In the genomic region with DNA sequence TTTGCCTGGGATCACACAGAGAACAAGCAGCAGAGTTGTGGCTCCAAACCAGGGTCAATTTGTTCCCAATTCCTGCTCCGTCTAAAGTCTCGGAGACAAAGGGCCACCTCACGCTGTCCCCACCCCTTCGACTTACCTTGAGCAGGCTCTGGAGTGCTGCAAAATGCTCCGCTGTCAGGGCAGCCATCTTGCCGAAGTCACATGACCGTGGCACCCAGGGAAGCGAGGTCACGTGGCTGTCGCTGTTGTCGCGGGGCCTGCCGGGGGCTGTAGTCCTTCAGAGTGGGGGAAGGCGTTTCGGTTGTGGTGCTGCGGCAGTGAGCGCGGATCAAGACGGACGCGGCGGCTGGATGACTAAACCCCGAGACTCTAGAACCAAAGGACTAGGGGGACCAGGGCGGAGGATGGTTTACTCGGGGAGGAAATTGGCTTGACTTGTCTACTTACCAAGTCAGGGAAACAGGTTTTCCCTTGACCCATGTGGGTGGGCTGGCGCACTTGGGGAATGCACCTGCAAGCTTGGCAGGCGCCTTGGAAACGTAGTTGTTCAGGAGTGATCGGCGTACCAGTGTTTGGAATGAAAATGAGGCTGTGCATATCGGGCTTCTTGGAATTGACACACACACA, we compare ENCODE assay signal across 8 cellular contexts. TPM values are rescaled to one million over a fixed set of nuclear protein-coding genes. Genes with fewer than 3 reads are reported as not detected.
A peak's percentile ranks its signal among the peaks of the same experiment; 100 is the strongest.
DNase-seq lines count a peak whose midpoint lies in the region; ATAC-seq and TF ChIP-seq lines count a peak whose summit lies in the region.

Gene COMMD9 (minus strand): TSS at position 199 of the 627 bp plus-strand sequence. CDS start 12 bp downstream, at position 187.

- H3K9me3 ChIP-seq in trophoblast cell (ENCODE audit: insufficient read depth, low read depth, low read length), result no peaks in the 10 kb centered on the region
- no peaks in the 10 kb centered on the region for H3K9me3 ChIP-seq in transverse colon

- 1% methylated on average over 31 of the region's 31 CpGs for WGBS in adipose tissue, 3 donors
- no CpG with 5 or more reads among the region's 31 CpGs for WGBS in trophoblast cell (ENCODE audit: extremely low coverage, insufficient coverage, insufficient read length)
- WGBS in transverse colon (ENCODE audit: low coverage in 1 of 2), 2 donors, result 0 to 1% methylated on average over 1 to 22 of the region's 31 CpGs

- no peaks in the 10 kb centered on the region for H3K79me1 ChIP-seq in trophoblast cell (ENCODE audit: low read length)

- H3K4me3 ChIP-seq in GM12875 (ENCODE audit: low read depth, low read length), result peak within 1 kb of the TSS; percentile 63
- H3K4me3 ChIP-seq in trophoblast cell (ENCODE audit: low read depth, low read length), result peak within 1 kb of the TSS; percentile 81
- peak within 1 kb of the TSS; percentile 53 to 93 (median 57) for H3K4me3 ChIP-seq in transverse colon

- no peak within 1 kb of the TSS for H2BK5ac ChIP-seq in trophoblast cell (ENCODE audit: low read depth, low read length, poor library complexity)

- no peak within 1 kb of the TSS for H3K18ac ChIP-seq in trophoblast cell (ENCODE audit: low read length)

- H4K91ac ChIP-seq in trophoblast cell (ENCODE audit: low read depth, low read length), result no peak within 1 kb of the TSS

- H3K9ac ChIP-seq in trophoblast cell (ENCODE audit: low read length), result peak within 1 kb of the TSS; percentile 81

- H3K36me3 ChIP-seq in trophoblast cell (ENCODE audit: control insufficient read depth in 1 of 2, insufficient read depth in 2 of 2, low read length in 2 of 2) (no peaks in the 10 kb centered on the region), transverse colon (no peaks in the 10 kb centered on the region)

- H3K27ac ChIP-seq in adipose tissue (ENCODE audit: low read depth, low read length), result no peak within 1 kb of the TSS
- no peak within 1 kb of the TSS for H3K27ac ChIP-seq in trophoblast cell (ENCODE audit: low read depth, low read length)
- peak within 1 kb of the TSS; percentile 54 to 73 (median 68) for H3K27ac ChIP-seq in transverse colon

- no peak within 1 kb of the TSS for H3K23ac ChIP-seq in trophoblast cell (ENCODE audit: low read length)

- ATAC-seq in HG02798 (IDR thresholded peaks at IDR 0.05; ENCODE audit: poor library complexity, unreplicated experiment), result peak; percentile 100

- peak within 1 kb of the TSS; percentile 67 for H2AFZ ChIP-seq in trophoblast cell (ENCODE audit: insufficient read depth, low read length, poor library complexity)

- DNase-seq in NCI-H1436 (lab: John Stamatoyannopoulos, UW), result peak; percentile 91
- peak; percentile 92 for DNase-seq in T follicular helper cell (ENCODE audit: low read depth)
- DNase-seq in cardiac septum (ENCODE audit: low spot score), result peak; percentile 98
- DNase-seq in trophoblast cell, result peak; percentile 93 to 95
- peak; percentile 96 for DNase-seq in transverse colon

- intact Hi-C loops in cardiac septum (cut with DNase I) (no loop called here), transverse colon (cut with DNase I; ENCODE audit: low total_unique reads) (no loop called here)

- H3K4me1 ChIP-seq in trophoblast cell (ENCODE audit: control insufficient read depth in 1 of 2, insufficient read depth in 2 of 2, low read length in 2 of 2) (peaks cover 0 to 2% of the 10 kb centered on the region in 2 experiments), transverse colon (peaks cover 0 to 18% (median 8%) of the 10 kb centered on the region in 4 donors)

- H3K4ac ChIP-seq in trophoblast cell (ENCODE audit: low read depth, low read length), result no peak within 1 kb of the TSS

- peak within 1 kb of the TSS; percentile 96 for H3K4me2 ChIP-seq in trophoblast cell (ENCODE audit: low read length)

- no peaks in the 10 kb centered on the region for H3K79me2 ChIP-seq in trophoblast cell (ENCODE audit: control insufficient read depth, insufficient read depth, low read length, poor library complexity)

- H3K14ac ChIP-seq in trophoblast cell (ENCODE audit: low read length), result peak within 1 kb of the TSS; percentile 29

- in situ Hi-C loops in transverse colon (cut with MboI; ENCODE audit: low pct_ligation_motif_present in 1 of 4, low pct_unique_long_range_greater_than_20kb in 1 of 4, low sequenced_read_pairs in 3 of 4), result loop anchor here in 2 of 4 donors (10.0 to 25.0 kb wide), 2 partner anchors 98 to 205 kb away; no protein-coding TSS in a partner anchor

- TF ChIP-seq POLR2A in transverse colon (IDR thresholded peaks at IDR 0.05), result peak; percentile 61

- H2AK5ac ChIP-seq in trophoblast cell (ENCODE audit: low read length), result no peak within 1 kb of the TSS

- H3K27me3 ChIP-seq in trophoblast cell (ENCODE audit: insufficient read depth, low read length) (no peaks in the 10 kb centered on the region), transverse colon (no peaks in the 10 kb centered on the region)

- peak within 1 kb of the TSS; percentile 77 for H4K8ac ChIP-seq in trophoblast cell (ENCODE audit: low read depth, low read length)

- TF ChIP-seq CTCF in GM12875 (IDR thresholded peaks at IDR 0.05; ENCODE audit: borderline replicate concordance, insufficient read depth, low read depth, low read length) (no peak), transverse colon (IDR thresholded peaks at IDR 0.05) (no peak)

- TF ChIP-seq EP300 in transverse colon (IDR thresholded peaks at IDR 0.05; ENCODE audit: low read depth), result no peak

- H2BK12ac ChIP-seq in trophoblast cell (ENCODE audit: low read length), result no peak within 1 kb of the TSS

- no peak within 1 kb of the TSS for H2BK120ac ChIP-seq in trophoblast cell (ENCODE audit: insufficient read depth, low read length, poor library complexity)

- no peak within 1 kb of the TSS for H4K12ac ChIP-seq in trophoblast cell (ENCODE audit: low read depth, low read length)

RNA-seq across cellular contexts. Expression of gene COMMD9, which starts in this region (rescaled TPM):
- 10 to 100 TPM; 22.2 to 45.5 (median 40.8) TPM for polyA plus RNA-seq in adipose tissue
- 33.9 TPM for total RNA-seq in cardiac septum
- 55.0 and 60.3 TPM in 2 replicates for polyA plus RNA-seq in trophoblast cell (2013)
- 10 to 100 TPM; 22.4 to 46.2 (median 33.9) TPM for total RNA-seq in transverse colon

Comparison
In these comparisons a context has a peak if more than half of its experiments do, and no peak if none do; other contexts are left out.
1. H3K27ac ChIP-seq: peak in transverse colon (4 of 4); none in adipose tissue (single experiment) and trophoblast cell (single experiment).
2. Peak in every context shown above with its lines, with median percentiles within 50 percentile points of each other: H3K4me3 ChIP-seq and DNase-seq.